ENCODE assay signal across 17 cellular contexts in the genomic region with DNA sequence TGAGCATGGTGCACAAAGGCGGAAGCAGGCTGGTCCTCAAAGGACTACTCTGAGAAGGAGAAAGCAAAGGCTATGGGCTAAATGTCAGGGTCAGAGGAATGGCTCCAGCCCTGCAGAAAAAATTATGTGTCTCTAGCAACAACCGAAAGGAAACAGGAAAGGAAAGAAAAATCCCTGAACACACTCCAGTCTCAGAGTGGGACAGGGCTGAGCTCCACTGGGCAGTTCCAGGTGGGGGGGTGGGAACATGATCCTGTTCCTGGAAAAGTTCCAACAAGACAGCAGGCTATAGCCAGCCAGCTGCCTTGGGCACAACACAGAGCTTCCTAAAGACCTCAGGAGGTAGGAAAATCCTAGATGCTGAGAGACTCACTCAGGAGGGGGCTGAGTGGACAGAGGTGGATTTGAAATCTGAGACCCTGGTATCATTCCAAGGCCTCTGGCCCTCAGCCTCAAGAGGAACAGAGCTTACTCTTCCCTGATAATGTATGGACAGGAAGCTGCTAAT.
DNase-seq lines count a peak whose midpoint lies in the region; ATAC-seq, FAIRE-seq and TF ChIP-seq lines count a peak whose summit lies in the region.
"Had no signal": no experiment of that assay in that cellular context is flagged by ENCODE, and none has a peak within 500 bp of the region (broad histone marks: within the 10 kb centered on the region; RNA-seq: fewer than 3 reads in every experiment).

No MANE protein-coding gene starts in this region.

- no peak for ATAC-seq in HG02973 (IDR thresholded peaks at IDR 0.05; ENCODE audit: unreplicated experiment)
- ATAC-seq: left lobe of liver had no signal

- H3K4me3 ChIP-seq in fibroblast of villous mesenchyme (ENCODE audit: low read depth, low read length) (no peak overlapping the region), subcutaneous abdominal adipose tissue (ENCODE audit: low read depth in 1 of 5, low read length in 5 of 5) (peak overlapping the region in 1 of 5 donors; percentile 22)
- H3K4me3 ChIP-seq: heart right ventricle, tibial nerve had no signal

- H3K36me3 ChIP-seq in subcutaneous abdominal adipose tissue (ENCODE audit: control insufficient read depth in 5 of 5, insufficient read depth in 5 of 5, low read length in 5 of 5): no peaks in the 10 kb centered on the region
- H3K36me3 ChIP-seq: heart right ventricle, tibial nerve had no signal

- FAIRE-seq in RCC 7860 (lab: Jason Lieb, UNC): no peak

- no peaks in the 10 kb centered on the region for H3K9me3 ChIP-seq in subcutaneous abdominal adipose tissue (ENCODE audit: control insufficient read depth in 5 of 5, low read length in 5 of 5)
- H3K9me3 ChIP-seq: heart right ventricle, tibial nerve had no signal

- peak overlapping the region in 2 of 5 donors; percentile 18 to 35 for H3K9ac ChIP-seq in subcutaneous abdominal adipose tissue (ENCODE audit: low read length in 5 of 5)

- H3K27me3 ChIP-seq in subcutaneous abdominal adipose tissue (ENCODE audit: control insufficient read depth in 5 of 5, insufficient read depth in 4 of 5, low read length in 5 of 5): no peaks in the 10 kb centered on the region
- H3K27me3 ChIP-seq: tibial nerve had no signal

- H3K4me1 ChIP-seq in subcutaneous abdominal adipose tissue (ENCODE audit: control insufficient read depth in 5 of 5, insufficient read depth in 5 of 5, low read length in 5 of 5): peaks cover 3 to 54% (median 29%) of the 10 kb centered on the region in 5 donors
- H3K4me1 ChIP-seq: heart right ventricle had no signal

- DNase-seq in DMS53 (lab: John Stamatoyannopoulos, UW) (peak; percentile 40), DMS53 treated with DMSO at 0.1 percent for 48 hours (lab: John Stamatoyannopoulos, UW; ENCODE audit: unreplicated experiment) (no peak), NCI-H82 (lab: John Stamatoyannopoulos, UW) (peak; percentile 94), fibroblast of villous mesenchyme (ENCODE audit: low read depth) (peak; percentile 51), RCC 7860 (ENCODE audit: low spot score) (no peak), NCI-H1694 (lab: John Stamatoyannopoulos, UW) (no peak)
- DNase-seq: activated naive CD4-positive, alpha-beta T cell treated with anti-CD3 and anti-CD28 coated beads, Interleukin-2, amount 50 U/mL, for 16 hours; CD4-positive, alpha-beta memory T cell; heart right ventricle; NCI-H2081 treated with DMSO at 0.1 percent for 48 hours; stimulated activated CD4-positive, alpha-beta T cell treated with anti-CD3 and anti-CD28 coated beads, Interleukin-12 subunit alpha, Interleukin-12 subunit beta, amount 100 ng/mL, for 4 hours had no signal

- H3K27ac ChIP-seq in subcutaneous abdominal adipose tissue (ENCODE audit: low read depth, low read length): peak overlapping the region; percentile 83
- H3K27ac ChIP-seq: 22Rv1, epithelial cell of prostate, heart right ventricle had no signal

- no peak for TF ChIP-seq CTCF in fibroblast of villous mesenchyme (IDR thresholded peaks at IDR 0.05; ENCODE audit: insufficient read depth, low read depth, low read length)

Comparison
In these comparisons a context has a peak if more than half of its experiments do, and no peak if none do; other contexts are left out.
1. DNase-seq: peak in DMS53 (single experiment), NCI-H82 (single experiment) and fibroblast of villous mesenchyme (single experiment); none in DMS53 treated with DMSO at 0.1 percent for 48 hours (single experiment), RCC 7860 (single experiment) and NCI-H1694 (single experiment).